Comparison of ENCODE assay signal across 24 cellular contexts in the genomic region with DNA sequence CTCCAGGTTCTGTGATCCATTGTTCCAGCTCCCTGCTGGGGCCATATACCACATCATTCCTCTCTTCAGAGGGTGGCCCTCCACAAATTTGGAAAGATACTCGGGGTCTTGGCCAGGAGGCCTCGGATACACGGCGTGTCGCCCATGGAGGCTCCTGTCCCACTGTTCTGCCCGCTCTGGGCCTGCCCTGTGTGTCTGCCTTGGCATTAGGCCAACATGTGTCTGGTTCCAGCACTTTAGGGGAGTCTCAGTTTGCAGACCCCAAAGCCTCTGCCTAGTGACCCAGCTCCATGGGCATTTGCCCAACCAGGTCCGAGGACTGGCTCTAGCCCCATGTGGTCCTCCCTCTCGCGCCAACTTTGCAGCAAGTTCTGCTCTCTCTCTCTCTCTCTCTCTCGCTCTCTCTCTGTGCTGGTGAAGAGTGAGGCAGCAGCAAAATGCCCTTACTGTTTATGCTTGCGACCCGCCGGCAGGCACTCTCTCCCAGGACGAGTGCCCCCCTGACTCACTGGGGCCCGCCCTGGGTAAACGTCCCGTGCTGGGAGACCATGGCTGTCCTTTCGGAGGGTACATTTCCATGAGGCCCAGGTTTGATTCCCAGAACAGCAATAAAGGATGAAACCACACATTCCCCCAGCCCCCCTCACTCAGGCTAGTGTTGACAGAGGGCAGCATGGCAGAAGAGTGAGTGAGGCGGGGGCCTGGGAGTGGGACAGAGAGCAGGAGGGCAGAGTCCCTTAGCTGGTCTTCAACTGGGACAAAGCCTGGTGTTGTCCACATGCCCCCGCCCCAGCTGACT.
"Had no signal": no experiment of that assay in that cellular context is flagged by ENCODE, and none has a peak within 500 bp of the region (broad histone marks: within the 10 kb centered on the region; RNA-seq: fewer than 3 reads in every experiment).

No MANE protein-coding gene starts in this region.

- FAIRE-seq: endometrium, pancreas, small intestine had no signal

- H3K9me3 ChIP-seq: esophagus squamous epithelium, left ventricle myocardium inferior, lower lobe of right lung, neutrophil, pancreas, thoracic aorta, tibial nerve, upper lobe of left lung, uterus had no signal

- ATAC-seq: effector memory CD8-positive, alpha-beta T cell; left colon; lower lobe of right lung; naive thymus-derived CD4-positive, alpha-beta T cell; stimulated activated naive B cell treated with anti-CD40 and anti-IgM and Interleukin-4, amounts not matched to agents 10 μg/mL and 1 μg/mL and 100 μg/mL, for 72 hours had no signal

- DNase-seq: cortex of kidney; effector memory CD8-positive, alpha-beta T cell; erythroblast; esophagus squamous epithelium; foreskin melanocyte; immature natural killer cell; islet precursor cell; kidney glomerular epithelial cell; left colon; left ventricle myocardium inferior; lower lobe of right lung; naive thymus-derived CD4-positive, alpha-beta T cell; retina; small intestine; stimulated activated CD4-positive, alpha-beta T cell treated with anti-CD3 and anti-CD28 coated beads, Interleukin-15, amount 100 ng/mL, for 24 hours; stimulated activated CD4-positive, alpha-beta T cell treated with anti-CD3 and anti-CD28 coated beads, Interleukin-2, amount 100 ng/mL, for 48 hours; stimulated activated naive B cell treated with anti-CD40 and anti-IgM and Interleukin-4, amounts not matched to agents 10 μg/mL and 1 μg/mL and 100 μg/mL, for 72 hours; upper lobe of left lung; uterus had no signal

- H3K27ac ChIP-seq: esophagus squamous epithelium, left ventricle myocardium inferior, lower lobe of right lung, neutrophil, pancreas, upper lobe of left lung, uterus had no signal

- H3K36me3 ChIP-seq: esophagus squamous epithelium, left ventricle myocardium inferior, lower lobe of right lung, neutrophil, pancreas, thoracic aorta, tibial nerve, upper lobe of left lung, uterus had no signal

- H3K27me3 ChIP-seq: pancreas, tibial nerve, upper lobe of left lung, uterus had no signal

- H3K4me1 ChIP-seq: esophagus squamous epithelium, lower lobe of right lung, pancreas, upper lobe of left lung, uterus had no signal

- H3K4me3 ChIP-seq: esophagus squamous epithelium, left ventricle myocardium inferior, lower lobe of right lung, pancreas, thoracic aorta, tibial nerve, upper lobe of left lung, uterus had no signal
